In the genomic region with DNA sequence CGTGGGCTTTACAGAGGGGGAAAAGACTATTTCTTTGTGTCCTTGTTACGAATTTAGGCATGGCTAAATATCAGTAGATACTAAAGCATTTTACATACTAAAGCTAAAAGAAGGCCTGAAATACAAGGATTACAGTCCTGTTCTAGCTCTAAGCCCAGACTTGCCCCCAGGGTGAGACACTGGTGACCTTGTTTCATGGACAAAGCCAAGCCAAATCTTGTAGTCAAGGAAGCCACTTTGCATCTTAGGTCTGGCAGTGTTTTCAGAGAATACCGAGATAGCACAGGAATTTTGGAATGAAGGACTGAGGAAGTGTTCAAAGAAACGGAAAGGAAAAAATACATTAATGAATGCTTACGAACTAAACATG, we compare ENCODE assay signal across 8 cellular contexts. TPM values are rescaled to one million over a fixed set of nuclear protein-coding genes. Genes with fewer than 3 reads are reported as not detected.
DNase-seq lines count a peak whose midpoint lies in the region; ATAC-seq, FAIRE-seq and TF ChIP-seq lines count a peak whose summit lies in the region.

No MANE protein-coding gene starts in this region.

- no peaks in the 10 kb centered on the region for H3K9me3 ChIP-seq in ascending aorta
- no peaks in the 10 kb centered on the region for H3K9me3 ChIP-seq in HepG2 (ENCODE audit: low read length)
- no peaks in the 10 kb centered on the region for H3K9me3 ChIP-seq in tibial nerve

- BruUV-seq in HepG2 (replicated peaks; lab: Mats Ljungman, UMichigan) = TSS peak; percentile 99

- H3K36me3 ChIP-seq in ascending aorta = no peaks in the 10 kb centered on the region
- no peaks in the 10 kb centered on the region for H3K36me3 ChIP-seq in HepG2 (replicated peaks in 1 of 2; ENCODE audit: control insufficient read depth in 1 of 2, insufficient read depth in 2 of 2, low read length in 2 of 2)
- no peaks in the 10 kb centered on the region for H3K36me3 ChIP-seq in tibial nerve

- no peak for FAIRE-seq in HepG2 (lab: Jason Lieb, UNC)

- no peak for DNase-seq in activated T-cell treated with anti-CD3 and anti-CD28 coated beads, Interleukin-2, amount 50 U/mL, for 24 hours
- DNase-seq in activated T-cell treated with anti-CD3 and anti-CD28 coated beads, Interleukin-2, amount 50 U/mL, for 48 hours = no peak
- no peak for DNase-seq in ascending aorta (ENCODE audit: low spot score in 2 of 2)
- no peak for DNase-seq in HepG2 (ENCODE audit: low spot score)
- no peak for DNase-seq in tibial nerve (ENCODE audit: low spot score in 2 of 2)
- no peak for DNase-seq in NCI-H510A (lab: John Stamatoyannopoulos, UW)
- no peak for DNase-seq in glomerular visceral epithelial cell (ENCODE audit: extremely low spot score)

- peak overlapping the region; percentile 92 for H3K4me2 ChIP-seq in HepG2 (ENCODE audit: low read depth, low read length)

- in situ Hi-C loops in HepG2 (cut with HindIII; ENCODE audit: extremely low pct_ligation_motif_present, low pct_unique_long_range_greater_than_20kb) = loop anchor here (5.0 kb wide), 1 partner anchor 48 kb away; a partner anchor contains a TSS

- H3K36me3 Mint-ChIP-seq in activated T-cell treated with anti-CD3 and anti-CD28 coated beads, Interleukin-2, amount 50 U/mL, for 24 hours (ENCODE audit: low read depth) = peaks cover 34% of the 10 kb centered on the region

- peak overlapping the region; percentile 81 for H2AFZ ChIP-seq in HepG2 (ENCODE audit: low read length)

- ATAC-seq in HepG2 (peak; percentile 3; the same call in 1 of the 3 replicates), GM21723 (IDR thresholded peaks at IDR 0.05; ENCODE audit: unreplicated experiment) (no peak)

- POLR2A ChIA-PET in HepG2 (lab: Yijun Ruan, JAX) = interaction anchor here (1.0 to 3.4 kb wide), 4 partner anchors 9 to 51 kb away, joined by 3 to 43 read pairs (median 4); a partner anchor contains a TSS

- no peak for TF ChIP-seq RAD21 in HepG2 (CRISPR knock-in tag; IDR thresholded peaks at IDR 0.05)

- H3K4me3 ChIP-seq in ascending aorta = peak overlapping the region; percentile 92 to 99
- peak overlapping the region; percentile 50 to 99 (median 61) for H3K4me3 ChIP-seq in HepG2 (replicated peaks in 1 of 3; ENCODE audit: insufficient read depth in 1 of 3, low read depth in 2 of 3, low read length in 3 of 3)
- peak overlapping the region; percentile 24 to 96 (median 91) for H3K4me3 ChIP-seq in tibial nerve

- H3K4me1 Mint-ChIP-seq in activated T-cell treated with anti-CD3 and anti-CD28 coated beads, Interleukin-2, amount 50 U/mL, for 24 hours (ENCODE audit: low read depth) = peaks cover 38% of the 10 kb centered on the region

- H3K9ac ChIP-seq in HepG2 (ENCODE audit: insufficient read depth, low read depth, low read length) = peak overlapping the region; percentile 93

- H3K79me2 ChIP-seq in HepG2 (ENCODE audit: insufficient read depth, low read length) = peaks cover 47% of the 10 kb centered on the region

- TF ChIP-seq CTCF in ascending aorta (IDR thresholded peaks at IDR 0.05) = no peak
- no peak for TF ChIP-seq CTCF in HepG2 (CRISPR knock-in tag; IDR thresholded peaks at IDR 0.05)
- TF ChIP-seq CTCF in tibial nerve (IDR thresholded peaks at IDR 0.05) = no peak

- peaks cover 33% of the 10 kb centered on the region for H4K20me1 ChIP-seq in HepG2 (ENCODE audit: insufficient read depth, low read length)

- TF ChIP-seq POLR2A in HepG2 (IDR thresholded peaks at IDR 0.05; ENCODE audit: insufficient read depth in 1 of 2, low read depth in 2 of 2, low read length in 2 of 2) (no peak), tibial nerve (IDR thresholded peaks at IDR 0.05) (no peak)

- peak overlapping the region; percentile 98 for H3K27ac Mint-ChIP-seq in activated T-cell treated with anti-CD3 and anti-CD28 coated beads, Interleukin-2, amount 50 U/mL, for 24 hours

- CTCF ChIA-PET in HepG2 (lab: Yijun Ruan, JAX; ENCODE audit: low intra/inter-chr PET ratio, low total read pairs) = no interaction called here

- no peaks in the 10 kb centered on the region for H3K27me3 ChIP-seq in ascending aorta
- H3K27me3 ChIP-seq in HepG2 (ENCODE audit: control insufficient read depth in 1 of 2, insufficient read depth in 2 of 2, low read length in 2 of 2) = no peaks in the 10 kb centered on the region; a peak in 1 of 5 replicates
- H3K27me3 ChIP-seq in tibial nerve = no peaks in the 10 kb centered on the region

- peak overlapping the region; percentile 96 for H3K4me3 Mint-ChIP-seq in activated T-cell treated with anti-CD3 and anti-CD28 coated beads, Interleukin-2, amount 50 U/mL, for 24 hours

- 39% methylated on average over 5 of the region's 5 CpGs for WGBS in HepG2 (ENCODE audit: low lambda C conversion rate)
- WGBS in tibial nerve, 2 donors = 23 to 37% methylated on average over 5 of the region's 5 CpGs

- TF ChIP-seq EP300 in HepG2 (IDR thresholded peaks at IDR 0.05; ENCODE audit: low read depth in 2 of 2, low read length in 2 of 2) = no peak
- no peak for TF ChIP-seq EP300 in HepG2 (CRISPR knock-in tag; IDR thresholded peaks at IDR 0.05; ENCODE audit: borderline replicate concordance)
- no peak for TF ChIP-seq EP300 in tibial nerve (IDR thresholded peaks at IDR 0.05)

- no peaks in the 10 kb centered on the region for H3K27me3 Mint-ChIP-seq in activated T-cell treated with anti-CD3 and anti-CD28 coated beads, Interleukin-2, amount 50 U/mL, for 24 hours

- intact Hi-C loops in ascending aorta (cut with DNase I) (loop anchor here (1.0 to 10.0 kb wide), 3 partner anchors 43 to 321 kb away; a partner anchor contains a TSS), HepG2 (cut with micrococcal nuclease; ENCODE audit: unreplicated experiment) (loop anchor here (1.0 kb wide), 2 partner anchors 29 to 50 kb away; a partner anchor contains a TSS)

- peaks cover 3 to 24% of the 10 kb centered on the region in 2 donors for H3K4me1 ChIP-seq in ascending aorta
- H3K4me1 ChIP-seq in HepG2 (ENCODE audit: insufficient read depth, low read length) = peaks cover 34% of the 10 kb centered on the region
- peaks cover 0 to 37% (median 20%) of the 10 kb centered on the region in 4 donors for H3K4me1 ChIP-seq in tibial nerve

- no peaks in the 10 kb centered on the region for H3K9me3 Mint-ChIP-seq in activated T-cell treated with anti-CD3 and anti-CD28 coated beads, Interleukin-2, amount 50 U/mL, for 24 hours

- peak overlapping the region; percentile 99 to 100 for H3K27ac ChIP-seq in ascending aorta
- H3K27ac ChIP-seq in HepG2 (ENCODE audit: extremely low read length, insufficient read depth, low read length) = peak overlapping the region; percentile 87
- H3K27ac ChIP-seq in tibial nerve = peak overlapping the region; percentile 86 to 97 (median 92)

RNA-seq across cellular contexts. Expression of a gene that starts 0.7 kb away (rescaled TPM):
- total RNA-seq in ascending aorta (88.9 TPM), HepG2 (2016; rRNA removed; fragmentation: Illumina TruSeq; extraction: Trizol) (179 and 316 TPM in 2 replicates), tibial nerve (10 to 100 TPM; 48.7 to 70.1 (median 56.6) TPM)
- total RNA-seq in HepG2 (2016; cell fraction: cytosol; rRNA removed; fragmentation: Illumina TruSeq; extraction: Trizol; ENCODE audit: low read depth) = 11.2 and 19.7 TPM in 2 replicates
- 189 and 305 TPM in 2 replicates for total RNA-seq in HepG2 (2016; cell fraction: insoluble cytoplasmic fraction; rRNA removed; fragmentation: Illumina TruSeq; extraction: Trizol)
- 43.1 and 44.4 TPM in 2 replicates for total RNA-seq in HepG2 (2016; cell fraction: membrane; rRNA removed; fragmentation: Illumina TruSeq; extraction: Trizol)
- total RNA-seq in HepG2 (2016; cell fraction: nucleus; rRNA removed; fragmentation: Illumina TruSeq; extraction: Trizol) = 111 and 112 TPM in 2 replicates
- polyA plus RNA-seq in HepG2 (2011; rRNA removed) = 45.9 and 51.7 TPM in 2 replicates
- polyA plus RNA-seq in HepG2 (2011; cell fraction: cytosol; rRNA removed) = 27.1 and 46.8 TPM in 2 replicates
- polyA plus RNA-seq in HepG2 (2011; cell fraction: nucleus; rRNA removed) = 15.9 and 17.2 TPM in 2 replicates
- 70.5 and 76.8 TPM in 2 replicates for polyA plus RNA-seq in HepG2 (2012)
- 5.2 and 5.9 TPM in 2 replicates for polyA plus RNA-seq in HepG2 (2016; cell fraction: cytosol; fragmentation: Illumina TruSeq; extraction: Trizol; ENCODE audit: low read depth)
- 205 and 220 TPM in 2 replicates for polyA plus RNA-seq in HepG2 (2016; cell fraction: insoluble cytoplasmic fraction; fragmentation: Illumina TruSeq; extraction: Trizol; ENCODE audit: low read depth)
- 17.8 and 19.9 TPM in 2 replicates for polyA plus RNA-seq in HepG2 (2016; cell fraction: membrane; fragmentation: Illumina TruSeq; extraction: Trizol; ENCODE audit: low read depth)
- 75.9 and 78.7 TPM in 2 replicates for polyA plus RNA-seq in HepG2 (2016; cell fraction: nucleus; fragmentation: Illumina TruSeq; extraction: Trizol; ENCODE audit: insufficient read depth, low read depth)
- polyA minus RNA-seq in HepG2 (2011; rRNA and poly(A)+ RNA removed; ENCODE audit: low replicate concordance) = 31.2 and 31.4 TPM in 2 replicates
- polyA minus RNA-seq in HepG2 (2011; cell fraction: cytosol; rRNA and poly(A)+ RNA removed) = 69.6 and 72.0 TPM in 2 replicates
- 61.0 and 82.1 TPM in 2 replicates for polyA minus RNA-seq in HepG2 (2011; cell fraction: nucleus; rRNA and poly(A)+ RNA removed)

RNA-seq across cellular contexts. Expression of a gene that starts 43.6 kb away (rescaled TPM):
- total RNA-seq in ascending aorta = not detected
- not detected in 2 replicates for total RNA-seq in HepG2 (2016; rRNA removed; fragmentation: Illumina TruSeq; extraction: Trizol)
- total RNA-seq in HepG2 (2016; cell fraction: cytosol; rRNA removed; fragmentation: Illumina TruSeq; extraction: Trizol; ENCODE audit: low read depth) = not detected in 2 replicates
- not detected in 2 replicates for total RNA-seq in HepG2 (2016; cell fraction: insoluble cytoplasmic fraction; rRNA removed; fragmentation: Illumina TruSeq; extraction: Trizol)
- total RNA-seq in HepG2 (2016; cell fraction: membrane; rRNA removed; fragmentation: Illumina TruSeq; extraction: Trizol) = not detected in 2 replicates
- total RNA-seq in HepG2 (2016; cell fraction: nucleus; rRNA removed; fragmentation: Illumina TruSeq; extraction: Trizol) = not detected in 2 replicates
- polyA plus RNA-seq in HepG2 (2011; rRNA removed) = not detected in 2 replicates
- polyA plus RNA-seq in HepG2 (2011; cell fraction: cytosol; rRNA removed) = not detected in 2 replicates
- not detected in 2 replicates for polyA plus RNA-seq in HepG2 (2011; cell fraction: nucleus; rRNA removed)
- polyA plus RNA-seq in HepG2 (2012) = not detected in 2 replicates
- not detected in 2 replicates for polyA plus RNA-seq in HepG2 (2016; cell fraction: cytosol; fragmentation: Illumina TruSeq; extraction: Trizol; ENCODE audit: low read depth)
- not detected in 2 replicates for polyA plus RNA-seq in HepG2 (2016; cell fraction: insoluble cytoplasmic fraction; fragmentation: Illumina TruSeq; extraction: Trizol; ENCODE audit: low read depth)
- not detected in 2 replicates for polyA plus RNA-seq in HepG2 (2016; cell fraction: membrane; fragmentation: Illumina TruSeq; extraction: Trizol; ENCODE audit: low read depth)
- polyA plus RNA-seq in HepG2 (2016; cell fraction: nucleus; fragmentation: Illumina TruSeq; extraction: Trizol; ENCODE audit: insufficient read depth, low read depth) = not detected in 2 replicates
- not detected in 2 replicates for polyA minus RNA-seq in HepG2 (2011; rRNA and poly(A)+ RNA removed; ENCODE audit: low replicate concordance)
- not detected in 2 replicates for polyA minus RNA-seq in HepG2 (2011; cell fraction: cytosol; rRNA and poly(A)+ RNA removed)
- polyA minus RNA-seq in HepG2 (2011; cell fraction: nucleus; rRNA and poly(A)+ RNA removed) = not detected in 2 replicates
- total RNA-seq in tibial nerve = 1 to 10 TPM in 1 of 4 donors, under 1 TPM in 2, not detected in 1; 0.21 to 2.9 (median 0.66) TPM

RNA-seq across cellular contexts. Expression of a gene that starts 50.4 kb away (rescaled TPM):
- total RNA-seq in ascending aorta = 25.5 TPM
- total RNA-seq in HepG2 (2016; rRNA removed; fragmentation: Illumina TruSeq; extraction: Trizol) = 87.7 and 111 TPM in 2 replicates
- total RNA-seq in HepG2 (2016; cell fraction: cytosol; rRNA removed; fragmentation: Illumina TruSeq; extraction: Trizol; ENCODE audit: low read depth) = 8.7 and 10.1 TPM in 2 replicates
- 86.1 and 107 TPM in 2 replicates for total RNA-seq in HepG2 (2016; cell fraction: insoluble cytoplasmic fraction; rRNA removed; fragmentation: Illumina TruSeq; extraction: Trizol)
- 34.3 and 42.9 TPM in 2 replicates for total RNA-seq in HepG2 (2016; cell fraction: membrane; rRNA removed; fragmentation: Illumina TruSeq; extraction: Trizol)
- 67.4 and 83.9 TPM in 2 replicates for total RNA-seq in HepG2 (2016; cell fraction: nucleus; rRNA removed; fragmentation: Illumina TruSeq; extraction: Trizol)
- 40.8 and 52.2 TPM in 2 replicates for polyA plus RNA-seq in HepG2 (2011; rRNA removed)
- polyA plus RNA-seq in HepG2 (2011; cell fraction: cytosol; rRNA removed) = 21.5 and 31.4 TPM in 2 replicates
- polyA plus RNA-seq in HepG2 (2011; cell fraction: nucleus; rRNA removed) = 16.6 and 18.0 TPM in 2 replicates
- polyA plus RNA-seq in HepG2 (2012) = 42.8 and 53.1 TPM in 2 replicates
- 3.9 and 4.3 TPM in 2 replicates for polyA plus RNA-seq in HepG2 (2016; cell fraction: cytosol; fragmentation: Illumina TruSeq; extraction: Trizol; ENCODE audit: low read depth)
- polyA plus RNA-seq in HepG2 (2016; cell fraction: insoluble cytoplasmic fraction; fragmentation: Illumina TruSeq; extraction: Trizol; ENCODE audit: low read depth) = 72.4 and 76.4 TPM in 2 replicates
- polyA plus RNA-seq in HepG2 (2016; cell fraction: membrane; fragmentation: Illumina TruSeq; extraction: Trizol; ENCODE audit: low read depth) = 16.6 and 19.6 TPM in 2 replicates
- polyA plus RNA-seq in HepG2 (2016; cell fraction: nucleus; fragmentation: Illumina TruSeq; extraction: Trizol; ENCODE audit: insufficient read depth, low read depth) = 78.1 and 78.9 TPM in 2 replicates
- polyA minus RNA-seq in HepG2 (2011; rRNA and poly(A)+ RNA removed; ENCODE audit: low replicate concordance) = 14.8 and 29.1 TPM in 2 replicates
- polyA minus RNA-seq in HepG2 (2011; cell fraction: cytosol; rRNA and poly(A)+ RNA removed) = 40.9 and 44.0 TPM in 2 replicates
- polyA minus RNA-seq in HepG2 (2011; cell fraction: nucleus; rRNA and poly(A)+ RNA removed) = 50.7 and 56.3 TPM in 2 replicates
- 10 to 100 TPM; 50.9 to 58.6 (median 55.8) TPM for total RNA-seq in tibial nerve
